8 cellular contexts compared by ENCODE assay signal in genomic region chr1:65209005-65209885, GRCh38.
DNase-seq lines count a peak whose midpoint lies in the region; ATAC-seq, FAIRE-seq and TF ChIP-seq lines count a peak whose summit lies in the region.

No MANE protein-coding gene starts in this region.

- H3K4me3 Mint-ChIP-seq in CD14-positive monocyte = no peak overlapping the region

- peak overlapping the region in 3 of 7 donors; percentile 28 to 75 (median 66) for H3K27ac Mint-ChIP-seq in CD14-positive monocyte

- peaks cover 0 to 3% of the 10 kb centered on the region in 2 donors for H3K36me3 Mint-ChIP-seq in CD14-positive monocyte

- H3K4me1 Mint-ChIP-seq in CD14-positive monocyte = peaks cover 29% of the 10 kb centered on the region

- ATAC-seq in GM18861 (IDR thresholded peaks at IDR 0.05; ENCODE audit: unreplicated experiment) = peak; percentile 58

- peak; percentile 75 for TF ChIP-seq CTCF in CD14-positive monocyte (IDR thresholded peaks at IDR 0.05)

- H3K9me3 Mint-ChIP-seq in CD14-positive monocyte = no peaks in the 10 kb centered on the region

- no peak for DNase-seq in CD14-positive monocyte (ENCODE audit: low spot score)
- peak; percentile 40 for DNase-seq in LHCN-M2 (ENCODE audit: low read depth)
- DNase-seq in germinal center (ENCODE audit: low spot score) = peak; percentile 54
- peak; percentile 16 for DNase-seq in putamen (ENCODE audit: low spot score)
- DNase-seq in NK-92 treated with Interleukin-12 subunit alpha and Interleukin-12 subunit beta, amount 100 ng/mL, for 24 hours (lab: John Stamatoyannopoulos, UW) = no peak
- DNase-seq in T1000 (lab: John Stamatoyannopoulos, UW) = no peak

- H3K27me3 Mint-ChIP-seq in CD14-positive monocyte (ENCODE audit: low read depth in 3 of 3) = no peaks in the 10 kb centered on the region

- FAIRE-seq in TTC549 (lab: Jason Lieb, UNC) = peak; percentile 77

- intact Hi-C loops in CD14-positive monocyte (cut with micrococcal nuclease) = loop anchor here in 1 of 2 donors (5.0 kb wide), 1 partner anchor 62 kb away; the partner anchor contains the start of gene AK4

Comparison
In these comparisons a context has a peak if more than half of its experiments do, and no peak if none do; other contexts are left out.
1. DNase-seq: peak in LHCN-M2 (single experiment), germinal center (single experiment) and putamen (single experiment); none in CD14-positive monocyte (single experiment), NK-92 treated with Interleukin-12 subunit alpha and Interleukin-12 subunit beta, amount 100 ng/mL, for 24 hours (single experiment) and T1000 (single experiment).